ENCODE assay signal across 19 cellular contexts in genomic region chr3:168933614-168934013, GRCh38.
DNase-seq lines count a peak whose midpoint lies in the region; ATAC-seq and TF ChIP-seq lines count a peak whose summit lies in the region.
"Had no signal": no experiment of that assay in that cellular context is flagged by ENCODE, and none has a peak within 500 bp of the region (broad histone marks: within the 10 kb centered on the region; RNA-seq: fewer than 3 reads in every experiment).

No MANE protein-coding gene starts in this region.

- H4K12ac ChIP-seq in trophoblast cell (ENCODE audit: low read depth, low read length), result no peak overlapping the region

- H3K27ac ChIP-seq in trophoblast cell (ENCODE audit: low read depth, low read length), result no peak overlapping the region
- H3K27ac ChIP-seq: body of pancreas, thoracic aorta had no signal

- H2BK12ac ChIP-seq in trophoblast cell (ENCODE audit: low read length), result no peak overlapping the region

- WGBS in trophoblast cell (ENCODE audit: extremely low coverage, insufficient coverage, insufficient read length), result no CpG with 5 or more reads among the region's 5 CpGs

- H3K9me3 ChIP-seq in trophoblast cell (ENCODE audit: insufficient read depth, low read depth, low read length), result no peaks in the 10 kb centered on the region
- H3K9me3 ChIP-seq: Caco-2 had no signal

- H3K4me1 ChIP-seq in trophoblast cell (ENCODE audit: control insufficient read depth in 1 of 2, insufficient read depth in 2 of 2, low read length in 2 of 2), result peaks cover 0 to 2% of the 10 kb centered on the region in 2 experiments
- H3K4me1 ChIP-seq: body of pancreas, Caco-2 had no signal

- H3K14ac ChIP-seq in trophoblast cell (ENCODE audit: low read length), result no peak overlapping the region

- H2BK5ac ChIP-seq in trophoblast cell (ENCODE audit: low read depth, low read length, poor library complexity), result no peak overlapping the region

- no peak overlapping the region for H2AK5ac ChIP-seq in trophoblast cell (ENCODE audit: low read length)

- H2AFZ ChIP-seq in trophoblast cell (ENCODE audit: insufficient read depth, low read length, poor library complexity), result no peak overlapping the region

- no peaks in the 10 kb centered on the region for H3K79me1 ChIP-seq in trophoblast cell (ENCODE audit: low read length)

- H3K36me3 ChIP-seq in trophoblast cell (ENCODE audit: control insufficient read depth in 1 of 2, insufficient read depth in 2 of 2, low read length in 2 of 2), result no peaks in the 10 kb centered on the region
- H3K36me3 ChIP-seq: MG63, thoracic aorta had no signal

- H4K8ac ChIP-seq in trophoblast cell (ENCODE audit: low read depth, low read length), result no peak overlapping the region

- no peak overlapping the region for H3K4ac ChIP-seq in trophoblast cell (ENCODE audit: low read depth, low read length)

- no peak overlapping the region for H3K9ac ChIP-seq in trophoblast cell (ENCODE audit: low read length)

- no peak overlapping the region for H3K23ac ChIP-seq in trophoblast cell (ENCODE audit: low read length)

- H3K18ac ChIP-seq in trophoblast cell (ENCODE audit: low read length), result no peak overlapping the region

- no peaks in the 10 kb centered on the region for H3K79me2 ChIP-seq in trophoblast cell (ENCODE audit: control insufficient read depth, insufficient read depth, low read length, poor library complexity)

- no peaks in the 10 kb centered on the region for H3K27me3 ChIP-seq in trophoblast cell (ENCODE audit: insufficient read depth, low read length)
- H3K27me3 ChIP-seq: body of pancreas, MG63 had no signal

- no peak overlapping the region for H3K4me2 ChIP-seq in trophoblast cell (ENCODE audit: low read length)

- no peak for TF ChIP-seq CTCF in cardiac fibroblast (IDR thresholded peaks at IDR 0.05; ENCODE audit: low read depth, low read length)

- ATAC-seq in GM19328 (IDR thresholded peaks at IDR 0.05; ENCODE audit: unreplicated experiment), result no peak
- no peak for ATAC-seq in HG02642 (IDR thresholded peaks at IDR 0.05; ENCODE audit: poor library complexity, unreplicated experiment)
- ATAC-seq: body of pancreas; right cardiac atrium; stimulated activated effector memory CD8-positive, alpha-beta T cell treated with anti-CD3 and anti-CD28 coated beads, Interleukin-12 subunit alpha, Interleukin-12 subunit beta, amount 100 ng/mL, for 72 hours had no signal

- no peak overlapping the region for H4K91ac ChIP-seq in trophoblast cell (ENCODE audit: low read depth, low read length)

- DNase-seq in EH (ENCODE audit: low read depth) (peak; percentile 48), LHCN-M2 (ENCODE audit: low read depth) (peak; percentile 77), cardiac fibroblast (ENCODE audit: low read depth in 2 of 2) (peak; percentile 3 to 56), trophoblast cell (peak; percentile 31 to 57), LoVo (ENCODE audit: low spot score) (no peak)
- DNase-seq in effector CD4-positive, alpha-beta T cell, result no peak
- DNase-seq: activated CD4-positive, alpha-beta memory T cell treated with anti-CD3 and anti-CD28 coated beads, Interleukin-2, amount 10 ng/mL, durations not matched to agents 7 days and 5 days; activated naive CD4-positive, alpha-beta T cell treated with anti-CD3 and anti-CD28 coated beads for 36 hours; body of pancreas; Caco-2; GOT3; MG63; NCI-H82; occipital lobe; right cardiac atrium had no signal

- no peak overlapping the region for H2BK120ac ChIP-seq in trophoblast cell (ENCODE audit: insufficient read depth, low read length, poor library complexity)

- H3K4me3 ChIP-seq in cardiac fibroblast (replicated peaks in 1 of 2; ENCODE audit: low read depth in 2 of 2, low read length in 2 of 2) (no peak overlapping the region), trophoblast cell (ENCODE audit: low read depth, low read length) (no peak overlapping the region)
- H3K4me3 ChIP-seq: body of pancreas, MG63, thoracic aorta had no signal

Comparison
In these comparisons a context has a peak if more than half of its experiments do, and no peak if none do; other contexts are left out.
1. DNase-seq: peak in EH (single experiment), LHCN-M2 (single experiment), cardiac fibroblast (2 of 2) and trophoblast cell (2 of 2); none in effector CD4-positive, alpha-beta T cell (single experiment) and LoVo (single experiment).